In genomic region chr14:22563987-22564386, GRCh38 we compare ENCODE assay signal across 11 cellular contexts. TPM values are rescaled to one million over a fixed set of nuclear protein-coding genes. Genes with fewer than 3 reads are reported as not detected.
DNase-seq lines count a peak whose midpoint lies in the region; ATAC-seq and TF ChIP-seq lines count a peak whose summit lies in the region.
"Had no signal": no experiment of that assay in that cellular context is flagged by ENCODE, and none has a peak within 500 bp of the region (broad histone marks: within the 10 kb centered on the region; RNA-seq: fewer than 3 reads in every experiment).

No MANE protein-coding gene starts in this region.

- H2AFZ ChIP-seq in MM.1S (ENCODE audit: low read length), result no peak overlapping the region
- H2AFZ ChIP-seq in hepatocyte, result no peak overlapping the region

- peak overlapping the region; percentile 60 for H3K4me2 ChIP-seq in MM.1S (ENCODE audit: low read depth, low read length)
- H3K4me2 ChIP-seq in hepatocyte, result no peak overlapping the region

- 95% methylated on average over 5 of the region's 5 CpGs for WGBS in hepatocyte (ENCODE audit: low lambda C conversion rate, missing lambda C conversion rate)

- TF ChIP-seq CTCF in MM.1S (IDR thresholded peaks at IDR 0.05; ENCODE audit: low read length) (no peak), hepatocyte (IDR thresholded peaks at IDR 0.05; ENCODE audit: poor library complexity) (no peak), vagina (IDR thresholded peaks at IDR 0.05) (no peak), type B pancreatic cell (conservative IDR thresholded peaks at IDR 0.05) (no peak)

- TF ChIP-seq POLR2A in vagina (IDR thresholded peaks at IDR 0.05), result no peak

- H3K4me1 ChIP-seq in MM.1S (ENCODE audit: low read length), result peaks cover 64% of the 10 kb centered on the region
- H3K4me1 ChIP-seq in hepatocyte (ENCODE audit: insufficient read depth), result peaks cover 39% of the 10 kb centered on the region
- H3K4me1 ChIP-seq in vagina, result peaks cover 62% of the 10 kb centered on the region

- H3K27ac ChIP-seq in MM.1S (ENCODE audit: low read length) (peak overlapping the region; percentile 97), hepatocyte (peak overlapping the region; percentile 73), vagina (peak overlapping the region; percentile 28)

- no peaks in the 10 kb centered on the region for H3K9me3 Mint-ChIP-seq in stimulated activated naive CD8-positive, alpha-beta T cell treated with anti-CD3 and anti-CD28 coated beads, Interleukin-15, Interleukin-2, amounts not matched to agents 100 ng/mL and 50 ng/mL, for 24 hours
- no peaks in the 10 kb centered on the region for H3K9me3 Mint-ChIP-seq in type B pancreatic cell

- H3K27ac Mint-ChIP-seq in stimulated activated naive CD8-positive, alpha-beta T cell treated with anti-CD3 and anti-CD28 coated beads, Interleukin-15, Interleukin-2, amounts not matched to agents 100 ng/mL and 50 ng/mL, for 24 hours, result peak overlapping the region; percentile 97
- no peak overlapping the region for H3K27ac Mint-ChIP-seq in type B pancreatic cell

- H3K9ac ChIP-seq in MM.1S (ENCODE audit: low read length), result peak overlapping the region; percentile 49; the same call in 1 of the 2 replicates

- peaks cover 37% of the 10 kb centered on the region for H3F3A ChIP-seq in MM.1S (ENCODE audit: insufficient read depth, low read length)

- H3K9me3 ChIP-seq in MM.1S (replicated peaks; ENCODE audit: insufficient read depth, low read length) (no peaks in the 10 kb centered on the region), hepatocyte (ENCODE audit: low read depth) (no peaks in the 10 kb centered on the region), vagina (no peaks in the 10 kb centered on the region)
- H3K9me3 ChIP-seq: mucosa of descending colon had no signal

- H3K36me3 Mint-ChIP-seq in stimulated activated naive CD8-positive, alpha-beta T cell treated with anti-CD3 and anti-CD28 coated beads, Interleukin-15, Interleukin-2, amounts not matched to agents 100 ng/mL and 50 ng/mL, for 24 hours (ENCODE audit: low read depth), result peaks cover 43% of the 10 kb centered on the region
- H3K36me3 Mint-ChIP-seq in type B pancreatic cell, result peaks cover 25% of the 10 kb centered on the region

- DNase-seq in stimulated activated naive CD8-positive, alpha-beta T cell treated with anti-CD3 and anti-CD28 coated beads, Interleukin-15, Interleukin-2, amounts not matched to agents 100 U/mL and 50 U/mL, for 24 hours, result no peak
- peak; percentile 55 for DNase-seq in MM.1S
- DNase-seq in hepatocyte (ENCODE audit: low spot score), result no peak
- DNase-seq in vagina (ENCODE audit: extremely low spot score in 2 of 2), result no peak
- DNase-seq in type B pancreatic cell (ENCODE audit: extremely low spot score, unreplicated experiment), result no peak
- DNase-seq: amygdala, mucosa of descending colon, NCI-H226 had no signal

- H3K27me3 Mint-ChIP-seq in stimulated activated naive CD8-positive, alpha-beta T cell treated with anti-CD3 and anti-CD28 coated beads, Interleukin-15, Interleukin-2, amounts not matched to agents 100 ng/mL and 50 ng/mL, for 24 hours, result no peaks in the 10 kb centered on the region
- H3K27me3 Mint-ChIP-seq in type B pancreatic cell, result no peaks in the 10 kb centered on the region

- H3K4me3 ChIP-seq in MM.1S (ENCODE audit: low read length) (no peak overlapping the region), hepatocyte (no peak overlapping the region), vagina (no peak overlapping the region)
- H3K4me3 ChIP-seq: mucosa of descending colon had no signal

- ATAC-seq in stimulated activated naive CD8-positive, alpha-beta T cell treated with anti-CD3 and anti-CD28 coated beads, Interleukin-15, Interleukin-2, amounts not matched to agents 100 U/mL and 50 U/mL, for 24 hours, result no peak
- ATAC-seq in HG03139 (IDR thresholded peaks at IDR 0.05; ENCODE audit: unreplicated experiment) (no peak), HG03196 (IDR thresholded peaks at IDR 0.05; ENCODE audit: unreplicated experiment) (no peak)
- ATAC-seq: mucosa of descending colon had no signal

- H3K36me3 ChIP-seq in MM.1S (replicated peaks; ENCODE audit: insufficient read depth, low read length), result no peaks in the 10 kb centered on the region
- no peaks in the 10 kb centered on the region for H3K36me3 ChIP-seq in hepatocyte (replicated peaks; ENCODE audit: insufficient read depth, low read depth)
- H3K36me3 ChIP-seq in vagina, result peaks cover 0 to 10% of the 10 kb centered on the region in 2 donors

- H3K9me2 ChIP-seq in MM.1S (replicated peaks; ENCODE audit: insufficient read depth, low read length) (no peaks in the 10 kb centered on the region), hepatocyte (replicated peaks; ENCODE audit: insufficient read depth) (no peaks in the 10 kb centered on the region)

- peaks cover 100% of the 10 kb centered on the region for H3K4me1 Mint-ChIP-seq in stimulated activated naive CD8-positive, alpha-beta T cell treated with anti-CD3 and anti-CD28 coated beads, Interleukin-15, Interleukin-2, amounts not matched to agents 100 ng/mL and 50 ng/mL, for 24 hours (ENCODE audit: low read depth)
- H3K4me1 Mint-ChIP-seq in type B pancreatic cell (ENCODE audit: unreplicated experiment), result peaks cover 41% of the 10 kb centered on the region

- no peaks in the 10 kb centered on the region for H4K20me1 ChIP-seq in MM.1S (ENCODE audit: insufficient read depth, low read length)
- H4K20me1 ChIP-seq in hepatocyte (ENCODE audit: insufficient read depth, poor library complexity, severe bottlenecking), result no peaks in the 10 kb centered on the region

- peaks cover 26% of the 10 kb centered on the region for H3K79me2 ChIP-seq in MM.1S (ENCODE audit: low read length)
- H3K79me2 ChIP-seq in hepatocyte, result peaks cover 37% of the 10 kb centered on the region

- peak overlapping the region; percentile 63 for H3K4me3 Mint-ChIP-seq in stimulated activated naive CD8-positive, alpha-beta T cell treated with anti-CD3 and anti-CD28 coated beads, Interleukin-15, Interleukin-2, amounts not matched to agents 100 ng/mL and 50 ng/mL, for 24 hours
- H3K4me3 Mint-ChIP-seq in type B pancreatic cell, result no peak overlapping the region

- no peaks in the 10 kb centered on the region for H3K27me3 ChIP-seq in MM.1S (replicated peaks; ENCODE audit: insufficient read depth, low read length)
- H3K27me3 ChIP-seq in hepatocyte, result no peaks in the 10 kb centered on the region
- no peaks in the 10 kb centered on the region for H3K27me3 ChIP-seq in vagina

- intact Hi-C loops in vagina (cut with DNase I), result loop anchor here (10.0 kb wide), 1 partner anchor 151 kb away; no protein-coding TSS in a partner anchor

RNA-seq across cellular contexts. Expression of gene DAD1, which starts 25.0 kb away (rescaled TPM):
- 327 and 358 TPM in 2 replicates for total RNA-seq in hepatocyte
- 441 and 463 TPM in 2 replicates for polyA plus RNA-seq in hepatocyte
- total RNA-seq in vagina, result 145 TPM
- total RNA-seq in type B pancreatic cell (ENCODE audit: low replicate concordance), result 191 and 228 TPM in 2 replicates

RNA-seq across cellular contexts. Expression of gene ABHD4, which starts 34.1 kb away (rescaled TPM):
- total RNA-seq in hepatocyte, result 30.7 and 33.9 TPM in 2 replicates
- polyA plus RNA-seq in hepatocyte, result 43.3 and 49.8 TPM in 2 replicates
- 31.9 TPM for total RNA-seq in vagina
- total RNA-seq in type B pancreatic cell (ENCODE audit: low replicate concordance), result 34.1 and 71.0 TPM in 2 replicates

Comparison
In these comparisons a context has a peak if more than half of its experiments do, and no peak if none do; other contexts are left out.
1. H3K27ac ChIP-seq: peak in every context shown above with its lines; median percentile 97 in MM.1S; 73 in hepatocyte; 28 in vagina.